Comparison of ENCODE assay signal across 7 cellular contexts in genomic region chr21:41994613-41995012, GRCh38. TPM values are rescaled to one million over a fixed set of nuclear protein-coding genes. Genes with fewer than 3 reads are reported as not detected.
A peak's percentile ranks its signal among the peaks of the same experiment; 100 is the strongest.
DNase-seq lines count a peak whose midpoint lies in the region; ATAC-seq, FAIRE-seq and TF ChIP-seq lines count a peak whose summit lies in the region.
"Not testable (repeated sequence)": the region's sequence is repeated elsewhere in the genome, so short reads cannot be mapped to it uniquely, and the experiment has no call there.

No MANE protein-coding gene starts in this region.

- not testable (repeated sequence) for TF ChIP-seq RAD21 in GM12878 (IDR thresholded peaks at IDR 0.05; ENCODE audit: insufficient read depth, low read depth, low read length)

- CTCF ChIA-PET in CD8-positive, alpha-beta T cell (lab: Charles Lee); HEK293 (lab: Yijun Ruan, JAX); GM12878 (lab: Yijun Ruan, JAX): not testable (repeated sequence)

- H3K27ac Mint-ChIP-seq in CD8-positive, alpha-beta T cell: peak overlapping the region; percentile 52
- H3K27ac Mint-ChIP-seq in activated CD4-positive, alpha-beta T cell treated with anti-CD3 and anti-CD28 coated beads, Interleukin-2, amount 10 ng/mL, durations not matched to agents 24 days and 14 days: peak overlapping the region; percentile 14
- H3K27ac Mint-ChIP-seq in activated T-helper 2 cell treated with anti-CD3 and anti-CD28 coated beads, Interferon-gamma antibody, Interleukin-2, Interleukin-4, amounts not matched to agents 10 μg/mL and 5 μg/mL and 100 μg/mL, durations not matched to agents 14 hours and 24 hours and 36 hours: peak overlapping the region; percentile 57

- WGBS in GM12878 (ENCODE audit: insufficient coverage, insufficient replicate concordance, low lambda C conversion rate, missing lambda C conversion rate): 72% methylated on average over 5 of the region's 5 CpGs

- in situ Hi-C loops in GM12878 (cut with MboI): not testable (repeated sequence)

- H3K36me3 ChIP-seq in CD8-positive, alpha-beta T cell (ENCODE audit: insufficient read depth, low read length): peaks cover 32% of the 10 kb centered on the region
- H3K36me3 ChIP-seq in HEK293 (ENCODE audit: control insufficient read depth in 2 of 2, insufficient read depth in 1 of 2, low read length in 2 of 2) (peaks cover 46 to 71% of the 10 kb centered on the region in 2 experiments), GM12878 (ENCODE audit: control insufficient read depth in 2 of 2, insufficient read depth in 2 of 2, low read length in 1 of 2) (peaks cover 9 to 44% of the 10 kb centered on the region in 2 experiments), osteoblast (ENCODE audit: insufficient read depth, low read length) (peaks cover 30% of the 10 kb centered on the region)

- TF ChIP-seq POLR2A in GM12878 (IDR thresholded peaks at IDR 0.05; ENCODE audit: low read depth, low read length): not testable (repeated sequence)

- not testable (repeated sequence) for H3K4me3 Mint-ChIP-seq in CD8-positive, alpha-beta T cell; activated CD4-positive, alpha-beta T cell treated with anti-CD3 and anti-CD28 coated beads, Interleukin-2, amount 10 ng/mL, durations not matched to agents 24 days and 14 days; activated T-helper 2 cell treated with anti-CD3 and anti-CD28 coated beads, Interferon-gamma antibody, Interleukin-2, Interleukin-4, amounts not matched to agents 10 μg/mL and 5 μg/mL and 100 μg/mL, durations not matched to agents 14 hours and 24 hours and 36 hours (ENCODE audit: low read depth)

- not testable (repeated sequence) for TF ChIP-seq EP300 in GM12878 (IDR thresholded peaks at IDR 0.05; ENCODE audit: borderline replicate concordance in 1 of 2, control insufficient read depth in 1 of 2, low read depth in 2 of 2, low read length in 2 of 2)

- H3K36me3 Mint-ChIP-seq in CD8-positive, alpha-beta T cell: peaks cover 73% of the 10 kb centered on the region
- H3K36me3 Mint-ChIP-seq in activated CD4-positive, alpha-beta T cell treated with anti-CD3 and anti-CD28 coated beads, Interleukin-2, amount 10 ng/mL, durations not matched to agents 24 days and 14 days (ENCODE audit: low read depth): peaks cover 86% of the 10 kb centered on the region
- peaks cover 86% of the 10 kb centered on the region for H3K36me3 Mint-ChIP-seq in activated T-helper 2 cell treated with anti-CD3 and anti-CD28 coated beads, Interferon-gamma antibody, Interleukin-2, Interleukin-4, amounts not matched to agents 10 μg/mL and 5 μg/mL and 100 μg/mL, durations not matched to agents 14 hours and 24 hours and 36 hours (ENCODE audit: low read depth)

- not testable (repeated sequence) for H3K27me3 Mint-ChIP-seq in CD8-positive, alpha-beta T cell (ENCODE audit: low read depth); activated CD4-positive, alpha-beta T cell treated with anti-CD3 and anti-CD28 coated beads, Interleukin-2, amount 10 ng/mL, durations not matched to agents 24 days and 14 days; activated T-helper 2 cell treated with anti-CD3 and anti-CD28 coated beads, Interferon-gamma antibody, Interleukin-2, Interleukin-4, amounts not matched to agents 10 μg/mL and 5 μg/mL and 100 μg/mL, durations not matched to agents 14 hours and 24 hours and 36 hours (ENCODE audit: low read depth)

- H2AFZ ChIP-seq in GM12878 (ENCODE audit: control insufficient read depth, low read depth, low read length); osteoblast (ENCODE audit: low read length): not testable (repeated sequence)

- H3K79me2 ChIP-seq in GM12878 (ENCODE audit: control insufficient read depth, insufficient read depth, low read length): not testable (repeated sequence)
- H3K79me2 ChIP-seq in osteoblast (ENCODE audit: insufficient read depth, low read length): peaks cover 12% of the 10 kb centered on the region

- intact Hi-C loops in CD8-positive, alpha-beta T cell (cut with DNase I, micrococcal nuclease); activated CD4-positive, alpha-beta T cell treated with anti-CD3 and anti-CD28 coated beads, Interleukin-2, amount 10 ng/mL, durations not matched to agents 24 days and 14 days (cut with micrococcal nuclease); activated T-helper 2 cell treated with anti-CD3 and anti-CD28 coated beads, Interferon-gamma antibody, Interleukin-2, Interleukin-4, amounts not matched to agents 10 μg/mL and 5 μg/mL and 100 μg/mL, durations not matched to agents 14 hours and 24 hours and 36 hours (cut with micrococcal nuclease); GM12878 (cut with micrococcal nuclease; ENCODE audit: unreplicated experiment): not testable (repeated sequence)

- RAD21 ChIA-PET in GM12878 (lab: Charles Lee; ENCODE audit: unreplicated experiment): not testable (repeated sequence)

- TF ChIP-seq CTCF in CD8-positive, alpha-beta T cell (IDR thresholded peaks at IDR 0.05); HEK293 (tag by site-specific recombination; IDR thresholded peaks at IDR 0.05); GM12878 (IDR thresholded peaks at IDR 0.05 in 2 of 3, conservative IDR thresholded peaks at IDR 0.05 in 1 of 3; ENCODE audit: control insufficient read depth in 2 of 3, extremely low read depth in 1 of 3, insufficient read depth in 1 of 3, low read depth in 3 of 3, low read length in 3 of 3); coronary artery (IDR thresholded peaks at IDR 0.05); osteoblast (IDR thresholded peaks at IDR 0.05; ENCODE audit: extremely low read depth, low read depth, low read length): not testable (repeated sequence)

- DNase-seq in CD8-positive, alpha-beta T cell; activated CD4-positive, alpha-beta T cell treated with anti-CD3 and anti-CD28 coated beads, Interleukin-2, amount 10 ng/mL, durations not matched to agents 24 days and 14 days; activated T-helper 2 cell treated with anti-CD3 and anti-CD28 coated beads, Interferon-gamma antibody, Interleukin-2, Interleukin-4, amounts not matched to agents 10 μg/mL and 5 μg/mL and 100 μg/mL, durations not matched to agents 14 hours and 24 hours and 36 hours (ENCODE audit: low spot score); GM12878 (ENCODE audit: low read depth, low spot score); osteoblast (ENCODE audit: insufficient read length, low spot score, missing footprints): not testable (repeated sequence)
- peak; percentile 28 for DNase-seq in coronary artery (ENCODE audit: low spot score)

- not testable (repeated sequence) for H3K9me3 Mint-ChIP-seq in CD8-positive, alpha-beta T cell
- H3K9me3 Mint-ChIP-seq in activated CD4-positive, alpha-beta T cell treated with anti-CD3 and anti-CD28 coated beads, Interleukin-2, amount 10 ng/mL, durations not matched to agents 24 days and 14 days: peaks cover 15% of the 10 kb centered on the region
- H3K9me3 Mint-ChIP-seq in activated T-helper 2 cell treated with anti-CD3 and anti-CD28 coated beads, Interferon-gamma antibody, Interleukin-2, Interleukin-4, amounts not matched to agents 10 μg/mL and 5 μg/mL and 100 μg/mL, durations not matched to agents 14 hours and 24 hours and 36 hours: peaks cover 30% of the 10 kb centered on the region

- POLR2A ChIA-PET in CD8-positive, alpha-beta T cell (lab: Charles Lee); HEK293 (lab: Yijun Ruan, JAX); GM12878 (lab: Charles Lee): not testable (repeated sequence)

- H3K27ac ChIP-seq in CD8-positive, alpha-beta T cell (ENCODE audit: low read depth, low read length); HEK293 (ENCODE audit: extremely low read depth, low read depth, low read length); GM12878 (ENCODE audit: control insufficient read depth, insufficient read depth); coronary artery: not testable (repeated sequence)
- peak overlapping the region; percentile 6 for H3K27ac ChIP-seq in osteoblast (ENCODE audit: low read depth, low read length)

- H3K27me3 ChIP-seq in CD8-positive, alpha-beta T cell (ENCODE audit: insufficient read depth, low read length); GM12878 (replicated peaks in 1 of 2; ENCODE audit: control insufficient read depth in 2 of 2, insufficient read depth in 2 of 2, low read length in 1 of 2); osteoblast (ENCODE audit: insufficient read depth, low read length): not testable (repeated sequence)

- not testable (repeated sequence) for FAIRE-seq in GM12878 (lab: Jason Lieb, UNC)

- not testable (repeated sequence) for H3K9ac ChIP-seq in GM12878 (ENCODE audit: control insufficient read depth, insufficient read depth, low read length)

- not testable (repeated sequence) for H3K9me3 ChIP-seq in CD8-positive, alpha-beta T cell (ENCODE audit: low read length); HEK293 (ENCODE audit: control insufficient read depth, insufficient read depth, low read depth, low read length); osteoblast (ENCODE audit: low read depth, low read length)
- H3K9me3 ChIP-seq in GM12878 (replicated peaks; ENCODE audit: control insufficient read depth, insufficient read depth, low read length): peaks cover 14% of the 10 kb centered on the region; the same call in 2 of the 3 replicates

- not testable (repeated sequence) for ATAC-seq in CD8-positive, alpha-beta T cell; GM12878

- H3K4me1 Mint-ChIP-seq in CD8-positive, alpha-beta T cell (ENCODE audit: low read depth); activated CD4-positive, alpha-beta T cell treated with anti-CD3 and anti-CD28 coated beads, Interleukin-2, amount 10 ng/mL, durations not matched to agents 24 days and 14 days; activated T-helper 2 cell treated with anti-CD3 and anti-CD28 coated beads, Interferon-gamma antibody, Interleukin-2, Interleukin-4, amounts not matched to agents 10 μg/mL and 5 μg/mL and 100 μg/mL, durations not matched to agents 14 hours and 24 hours and 36 hours (ENCODE audit: low read depth): not testable (repeated sequence)

- SMC1A ChIA-PET in GM12878 (lab: Charles Lee; ENCODE audit: uncharacterized antibody, unreplicated experiment): not testable (repeated sequence)

- H3K4me3 ChIP-seq in CD8-positive, alpha-beta T cell (ENCODE audit: low read depth, low read length); HEK293 (ENCODE audit: low read depth, low read length); GM12878; coronary artery; osteoblast (ENCODE audit: insufficient read depth, low read length): not testable (repeated sequence)

- not testable (repeated sequence) for H4K20me1 ChIP-seq in GM12878 (ENCODE audit: control insufficient read depth, insufficient read depth); osteoblast (ENCODE audit: insufficient read depth, low read length)

- not testable (repeated sequence) for H3K4me2 ChIP-seq in GM12878 (ENCODE audit: control insufficient read depth, insufficient read depth); osteoblast (ENCODE audit: insufficient read depth, low read length)

- H3K4me1 ChIP-seq in CD8-positive, alpha-beta T cell (ENCODE audit: insufficient read depth, low read length); HEK293 (ENCODE audit: control insufficient read depth, insufficient read depth, low read length); GM12878 (ENCODE audit: control insufficient read depth, insufficient read depth, low read length): not testable (repeated sequence)
- peaks cover 15% of the 10 kb centered on the region for H3K4me1 ChIP-seq in osteoblast (ENCODE audit: insufficient read depth, low read length)

- BruUV-seq in GM12878 (replicated peaks; lab: Mats Ljungman, UMichigan): not testable (repeated sequence)

RNA-seq across cellular contexts. Expression of gene ZBTB21, which starts 15.5 kb away (rescaled TPM):
- 100 to 1,000 TPM; 130 to 141 TPM for total RNA-seq in CD8-positive, alpha-beta T cell
- total RNA-seq in activated CD4-positive, alpha-beta T cell treated with anti-CD3 and anti-CD28 coated beads, Interleukin-2, amount 10 ng/mL, durations not matched to agents 24 days and 14 days: 35.3 and 38.1 TPM in 2 replicates
- 24.5 and 25.7 TPM in 2 replicates for total RNA-seq in activated T-helper 2 cell treated with anti-CD3 and anti-CD28 coated beads, Interferon-gamma antibody, Interleukin-2, Interleukin-4, amounts not matched to agents 10 μg/mL and 5 μg/mL and 100 μg/mL, durations not matched to agents 14 hours and 24 hours and 36 hours
- 28.7 and 28.9 TPM in 2 replicates for total RNA-seq in GM12878 (2013; cell fraction: nucleolus; rRNA removed)
- total RNA-seq in GM12878 (2014; rRNA removed) (8.5 and 9.8 TPM in 2 replicates), GM12878 (2014; rRNA removed; fragmentation: Illumina TruSeq; extraction: Trizol) (13.1 and 13.4 TPM in 2 replicates), GM12878 (2021) (17.9 and 21.6 TPM in 2 replicates), osteoblast (12.7 and 13.8 TPM in 2 replicates)
- 6.1 TPM for polyA plus RNA-seq in GM12878 (2011; ENCODE audit: low read depth)
- polyA plus RNA-seq in GM12878 (2011; rRNA removed) (9.1 and 9.6 TPM in 2 replicates), GM12878 (2014; fragmentation: Illumina TruSeq; extraction: Trizol) (12.6 and 12.7 TPM in 2 replicates), GM12878 (2014; fragmentation: Nextera tagmentation; extraction: Ambion mirVana) (1 to 10 TPM; 1.8 to 2.3 TPM), GM12878 (2014; rRNA removed) (6.3 and 7.0 TPM in 2 replicates), GM12878 (2016; fragmentation: Nextera tagmentation; extraction: Ambion mirVana) (10 to 100 TPM; 11.3 to 13.9 TPM)
- polyA plus RNA-seq in GM12878 (2011; cell fraction: cytosol; rRNA removed): 5.7 and 11.2 TPM in 2 replicates
- 12.9 and 18.3 TPM in 2 replicates for polyA plus RNA-seq in GM12878 (2011; cell fraction: nucleus; rRNA removed)
- polyA plus RNA-seq in GM12878 (2012): 9.1 and 9.6 TPM in 2 replicates
- 14.7 and 15.7 TPM in 2 replicates for polyA minus RNA-seq in GM12878 (2011; rRNA and poly(A)+ RNA removed)
- polyA minus RNA-seq in GM12878 (2011; cell fraction: cytosol; rRNA and poly(A)+ RNA removed): 6.4 and 8.6 TPM in 2 replicates
- polyA minus RNA-seq in GM12878 (2011; cell fraction: nucleus; rRNA and poly(A)+ RNA removed): 10.8 and 12.8 TPM in 2 replicates

RNA-seq across cellular contexts. Expression of gene C2CD2, which starts 40.8 kb away (rescaled TPM):
- total RNA-seq in CD8-positive, alpha-beta T cell: 1 to 10 TPM; 6.7 to 7.8 TPM
- total RNA-seq in activated CD4-positive, alpha-beta T cell treated with anti-CD3 and anti-CD28 coated beads, Interleukin-2, amount 10 ng/mL, durations not matched to agents 24 days and 14 days: 9.3 and 10.6 TPM in 2 replicates
- 8.6 and 11.1 TPM in 2 replicates for total RNA-seq in activated T-helper 2 cell treated with anti-CD3 and anti-CD28 coated beads, Interferon-gamma antibody, Interleukin-2, Interleukin-4, amounts not matched to agents 10 μg/mL and 5 μg/mL and 100 μg/mL, durations not matched to agents 14 hours and 24 hours and 36 hours
- total RNA-seq in GM12878 (2013; cell fraction: nucleolus; rRNA removed): 193 and 225 TPM in 2 replicates
- total RNA-seq in GM12878 (2014; rRNA removed) (13.0 and 13.7 TPM in 2 replicates), GM12878 (2014; rRNA removed; fragmentation: Illumina TruSeq; extraction: Trizol) (8.3 and 10.9 TPM in 2 replicates), GM12878 (2021) (11.2 and 11.6 TPM in 2 replicates), osteoblast (33.9 and 40.9 TPM in 2 replicates)
- 4.4 TPM for polyA plus RNA-seq in GM12878 (2011; ENCODE audit: low read depth)
- polyA plus RNA-seq in GM12878 (2011; rRNA removed) (26.9 and 30.9 TPM in 2 replicates), GM12878 (2014; fragmentation: Illumina TruSeq; extraction: Trizol) (8.8 and 9.3 TPM in 2 replicates), GM12878 (2014; fragmentation: Nextera tagmentation; extraction: Ambion mirVana) (1 to 10 TPM; 2.2 to 2.9 TPM), GM12878 (2014; rRNA removed) (9.9 and 11.1 TPM in 2 replicates), GM12878 (2016; fragmentation: Nextera tagmentation; extraction: Ambion mirVana) (1 to 10 TPM; 2.5 to 4.9 TPM)
- polyA plus RNA-seq in GM12878 (2011; cell fraction: cytosol; rRNA removed): 22.6 and 26.7 TPM in 2 replicates
- 59.4 and 76.9 TPM in 2 replicates for polyA plus RNA-seq in GM12878 (2011; cell fraction: nucleus; rRNA removed)
- polyA plus RNA-seq in GM12878 (2012): 7.7 and 13.4 TPM in 2 replicates
- 57.2 and 71.5 TPM in 2 replicates for polyA minus RNA-seq in GM12878 (2011; rRNA and poly(A)+ RNA removed)
- 9.8 and 11.5 TPM in 2 replicates for polyA minus RNA-seq in GM12878 (2011; cell fraction: cytosol; rRNA and poly(A)+ RNA removed)
- polyA minus RNA-seq in GM12878 (2011; cell fraction: nucleus; rRNA and poly(A)+ RNA removed): 29.0 and 42.4 TPM in 2 replicates
